ENCODE assay signal across 1 cellular context in genomic region chr4:2006956-2007653, GRCh38.
TF ChIP-seq lines count a peak whose summit lies in the region.

No MANE protein-coding gene starts in this region.

TF ChIP-seq in K562, 482 proteins besides CTCF, POLR2A, EP300 and RAD21 (continued from another document and continues in another):
- TF ChIP-seq THRB (CRISPR knock-in tag; conservative IDR thresholded peaks at IDR 0.05) (no peak), ARID2 (IDR thresholded peaks at IDR 0.05) (no peak), KLF10 (CRISPR knock-in tag; IDR thresholded peaks at IDR 0.05) (no peak), ZC3H8 (IDR thresholded peaks at IDR 0.05) (no peak), POLR3G (IDR thresholded peaks at IDR 0.05; ENCODE audit: extremely low read depth, insufficient read length, insufficient replicate concordance) (no peak), HNRNPH1 (optimal IDR thresholded peaks at IDR 0.05; ENCODE audit: low read depth, low read length) (no peak), CHCHD3 (CRISPR knock-in tag; IDR thresholded peaks at IDR 0.05) (no peak), SUPT5H (IDR thresholded peaks at IDR 0.05) (no peak), NFYB (IDR thresholded peaks at IDR 0.05; ENCODE audit: extremely low read depth, insufficient read length) (no peak), GTF2E2 (tag; IDR thresholded peaks at IDR 0.05) (no peak), DLX4 (CRISPR knock-in tag; IDR thresholded peaks at IDR 0.05) (no peak), ZNF76 (CRISPR knock-in tag; IDR thresholded peaks at IDR 0.05; ENCODE audit: borderline replicate concordance) (no peak), TRIM28 (IDR thresholded peaks at IDR 0.05) (no peak), CCNT2 (IDR thresholded peaks at IDR 0.05; ENCODE audit: borderline replicate concordance, extremely low read depth, insufficient read length, low read depth, low read length) (no peak), ARHGAP35 (IDR thresholded peaks at IDR 0.05; ENCODE audit: partially characterized antibody) (no peak), ZFPM2 (CRISPR knock-in tag; IDR thresholded peaks at IDR 0.05) (no peak), ZNF79 (CRISPR knock-in tag; IDR thresholded peaks at IDR 0.05; ENCODE audit: low read depth) (no peak), C11orf30 (IDR thresholded peaks at IDR 0.05; ENCODE audit: low read depth) (no peak), LCOR (CRISPR knock-in tag; IDR thresholded peaks at IDR 0.05) (no peak), SMARCA5 (IDR thresholded peaks at IDR 0.05) (no peak), KHSRP (IDR thresholded peaks at IDR 0.05) (no peak), USF2 (CRISPR knock-in tag; IDR thresholded peaks at IDR 0.05) (no peak), TARDBP (IDR thresholded peaks at IDR 0.05) (no peak), GATA2 (CRISPR knock-in tag; IDR thresholded peaks at IDR 0.05) (0 out of 2 replicates have a peak, but pooled peaks have one; percentile 13), MEF2A (IDR thresholded peaks at IDR 0.05; ENCODE audit: control insufficient read depth, low read depth, low read length) (no peak), ZNF445 (CRISPR knock-in tag; IDR thresholded peaks at IDR 0.05; ENCODE audit: low read depth) (no peak), BRCA1 (IDR thresholded peaks at IDR 0.05) (no peak), BRCA1 (CRISPR knock-in tag; IDR thresholded peaks at IDR 0.05) (no peak), TAF9B (IDR thresholded peaks at IDR 0.05; ENCODE audit: partially characterized antibody) (peak; percentile 27), MTA1 (IDR thresholded peaks at IDR 0.05; ENCODE audit: borderline replicate concordance) (no peak), ZNF174 (CRISPR knock-in tag; IDR thresholded peaks at IDR 0.05) (no peak), HCFC1 (IDR thresholded peaks at IDR 0.05; ENCODE audit: low read depth, low read length) (no peak), ZNF780A (CRISPR knock-in tag; IDR thresholded peaks at IDR 0.05) (no peak), SMARCA4 (IDR thresholded peaks at IDR 0.05) (no peak), KLF16 (IDR thresholded peaks at IDR 0.05) (no peak), RAD51 (IDR thresholded peaks at IDR 0.05; ENCODE audit: borderline replicate concordance, low read depth) (no peak), NR2C1 (IDR thresholded peaks at IDR 0.05) (0 out of 2 replicates have a peak, but pooled peaks have one; percentile 29), NR2C1 (tag; IDR thresholded peaks at IDR 0.05) (no peak), ZSCAN29 (IDR thresholded peaks at IDR 0.05) (no peak), THRAP3 (IDR thresholded peaks at IDR 0.05; ENCODE audit: borderline replicate concordance) (no peak), HDAC1 (IDR thresholded peaks at IDR 0.05) (peak in 1 of 2 experiments; percentile 39; a peak in 1 of 4 replicates)
- TF ChIP-seq, protein P1, sequence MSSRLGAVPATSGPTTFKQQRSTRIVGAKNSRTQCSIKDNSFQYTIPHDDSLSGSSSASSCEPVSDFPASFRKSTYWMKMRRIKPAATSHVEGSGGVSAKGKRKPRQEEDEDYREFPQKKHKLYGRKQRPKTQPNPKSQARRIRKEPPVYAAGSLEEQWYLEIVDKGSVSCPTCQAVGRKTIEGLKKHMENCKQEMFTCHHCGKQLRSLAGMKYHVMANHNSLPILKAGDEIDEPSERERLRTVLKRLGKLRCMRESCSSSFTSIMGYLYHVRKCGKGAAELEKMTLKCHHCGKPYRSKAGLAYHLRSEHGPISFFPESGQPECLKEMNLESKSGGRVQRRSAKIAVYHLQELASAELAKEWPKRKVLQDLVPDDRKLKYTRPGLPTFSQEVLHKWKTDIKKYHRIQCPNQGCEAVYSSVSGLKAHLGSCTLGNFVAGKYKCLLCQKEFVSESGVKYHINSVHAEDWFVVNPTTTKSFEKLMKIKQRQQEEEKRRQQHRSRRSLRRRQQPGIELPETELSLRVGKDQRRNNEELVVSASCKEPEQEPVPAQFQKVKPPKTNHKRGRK (tag; IDR thresholded peaks at IDR 0.05): no peak
- TF ChIP-seq, protein P2, sequence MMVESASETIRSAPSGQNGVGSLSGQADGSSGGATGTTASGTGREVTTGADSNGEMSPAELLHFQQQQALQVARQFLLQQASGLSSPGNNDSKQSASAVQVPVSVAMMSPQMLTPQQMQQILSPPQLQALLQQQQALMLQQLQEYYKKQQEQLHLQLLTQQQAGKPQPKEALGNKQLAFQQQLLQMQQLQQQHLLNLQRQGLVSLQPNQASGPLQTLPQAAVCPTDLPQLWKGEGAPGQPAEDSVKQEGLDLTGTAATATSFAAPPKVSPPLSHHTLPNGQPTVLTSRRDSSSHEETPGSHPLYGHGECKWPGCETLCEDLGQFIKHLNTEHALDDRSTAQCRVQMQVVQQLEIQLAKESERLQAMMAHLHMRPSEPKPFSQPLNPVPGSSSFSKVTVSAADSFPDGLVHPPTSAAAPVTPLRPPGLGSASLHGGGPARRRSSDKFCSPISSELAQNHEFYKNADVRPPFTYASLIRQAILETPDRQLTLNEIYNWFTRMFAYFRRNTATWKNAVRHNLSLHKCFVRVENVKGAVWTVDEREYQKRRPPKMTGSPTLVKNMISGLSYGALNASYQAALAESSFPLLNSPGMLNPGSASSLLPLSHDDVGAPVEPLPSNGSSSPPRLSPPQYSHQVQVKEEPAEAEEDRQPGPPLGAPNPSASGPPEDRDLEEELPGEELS (CRISPR knock-in tag; IDR thresholded peaks at IDR 0.05; ENCODE audit: borderline replicate concordance): no peak
- TF ChIP-seq, protein P3, sequence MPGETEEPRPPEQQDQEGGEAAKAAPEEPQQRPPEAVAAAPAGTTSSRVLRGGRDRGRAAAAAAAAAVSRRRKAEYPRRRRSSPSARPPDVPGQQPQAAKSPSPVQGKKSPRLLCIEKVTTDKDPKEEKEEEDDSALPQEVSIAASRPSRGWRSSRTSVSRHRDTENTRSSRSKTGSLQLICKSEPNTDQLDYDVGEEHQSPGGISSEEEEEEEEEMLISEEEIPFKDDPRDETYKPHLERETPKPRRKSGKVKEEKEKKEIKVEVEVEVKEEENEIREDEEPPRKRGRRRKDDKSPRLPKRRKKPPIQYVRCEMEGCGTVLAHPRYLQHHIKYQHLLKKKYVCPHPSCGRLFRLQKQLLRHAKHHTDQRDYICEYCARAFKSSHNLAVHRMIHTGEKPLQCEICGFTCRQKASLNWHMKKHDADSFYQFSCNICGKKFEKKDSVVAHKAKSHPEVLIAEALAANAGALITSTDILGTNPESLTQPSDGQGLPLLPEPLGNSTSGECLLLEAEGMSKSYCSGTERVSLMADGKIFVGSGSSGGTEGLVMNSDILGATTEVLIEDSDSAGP (CRISPR knock-in tag; IDR thresholded peaks at IDR 0.05): 0 out of 2 replicates have a peak, but pooled peaks have one; percentile 14
- TF ChIP-seq, protein P4, sequence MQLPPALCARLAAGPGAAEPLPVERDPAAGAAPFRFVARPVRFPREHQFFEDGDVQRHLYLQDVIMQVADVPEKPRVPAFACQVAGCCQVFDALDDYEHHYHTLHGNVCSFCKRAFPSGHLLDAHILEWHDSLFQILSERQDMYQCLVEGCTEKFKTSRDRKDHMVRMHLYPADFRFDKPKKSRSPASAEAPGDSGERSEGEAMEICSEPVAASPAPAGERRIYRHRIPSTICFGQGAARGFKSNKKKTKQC (CRISPR knock-in tag; IDR thresholded peaks at IDR 0.05): no peak
- TF ChIP-seq, protein P5, sequence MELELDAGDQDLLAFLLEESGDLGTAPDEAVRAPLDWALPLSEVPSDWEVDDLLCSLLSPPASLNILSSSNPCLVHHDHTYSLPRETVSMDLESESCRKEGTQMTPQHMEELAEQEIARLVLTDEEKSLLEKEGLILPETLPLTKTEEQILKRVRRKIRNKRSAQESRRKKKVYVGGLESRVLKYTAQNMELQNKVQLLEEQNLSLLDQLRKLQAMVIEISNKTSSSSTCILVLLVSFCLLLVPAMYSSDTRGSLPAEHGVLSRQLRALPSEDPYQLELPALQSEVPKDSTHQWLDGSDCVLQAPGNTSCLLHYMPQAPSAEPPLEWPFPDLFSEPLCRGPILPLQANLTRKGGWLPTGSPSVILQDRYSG (tag; conservative IDR thresholded peaks at IDR 0.05; ENCODE audit: low read depth): no peak
- TF ChIP-seq, protein P6, sequence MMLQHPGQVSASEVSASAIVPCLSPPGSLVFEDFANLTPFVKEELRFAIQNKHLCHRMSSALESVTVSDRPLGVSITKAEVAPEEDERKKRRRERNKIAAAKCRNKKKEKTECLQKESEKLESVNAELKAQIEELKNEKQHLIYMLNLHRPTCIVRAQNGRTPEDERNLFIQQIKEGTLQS (IDR thresholded peaks at IDR 0.05): peak; percentile 69
- TF ChIP-seq, protein P6 (CRISPR knock-in tag; conservative IDR thresholded peaks at IDR 0.05): no peak
- TF ChIP-seq, protein P7, sequence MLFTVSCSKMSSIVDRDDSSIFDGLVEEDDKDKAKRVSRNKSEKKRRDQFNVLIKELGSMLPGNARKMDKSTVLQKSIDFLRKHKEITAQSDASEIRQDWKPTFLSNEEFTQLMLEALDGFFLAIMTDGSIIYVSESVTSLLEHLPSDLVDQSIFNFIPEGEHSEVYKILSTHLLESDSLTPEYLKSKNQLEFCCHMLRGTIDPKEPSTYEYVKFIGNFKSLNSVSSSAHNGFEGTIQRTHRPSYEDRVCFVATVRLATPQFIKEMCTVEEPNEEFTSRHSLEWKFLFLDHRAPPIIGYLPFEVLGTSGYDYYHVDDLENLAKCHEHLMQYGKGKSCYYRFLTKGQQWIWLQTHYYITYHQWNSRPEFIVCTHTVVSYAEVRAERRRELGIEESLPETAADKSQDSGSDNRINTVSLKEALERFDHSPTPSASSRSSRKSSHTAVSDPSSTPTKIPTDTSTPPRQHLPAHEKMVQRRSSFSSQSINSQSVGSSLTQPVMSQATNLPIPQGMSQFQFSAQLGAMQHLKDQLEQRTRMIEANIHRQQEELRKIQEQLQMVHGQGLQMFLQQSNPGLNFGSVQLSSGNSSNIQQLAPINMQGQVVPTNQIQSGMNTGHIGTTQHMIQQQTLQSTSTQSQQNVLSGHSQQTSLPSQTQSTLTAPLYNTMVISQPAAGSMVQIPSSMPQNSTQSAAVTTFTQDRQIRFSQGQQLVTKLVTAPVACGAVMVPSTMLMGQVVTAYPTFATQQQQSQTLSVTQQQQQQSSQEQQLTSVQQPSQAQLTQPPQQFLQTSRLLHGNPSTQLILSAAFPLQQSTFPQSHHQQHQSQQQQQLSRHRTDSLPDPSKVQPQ (CRISPR knock-in tag; IDR thresholded peaks at IDR 0.05; ENCODE audit: borderline replicate concordance): no peak
- TF ChIP-seq, protein P8, sequence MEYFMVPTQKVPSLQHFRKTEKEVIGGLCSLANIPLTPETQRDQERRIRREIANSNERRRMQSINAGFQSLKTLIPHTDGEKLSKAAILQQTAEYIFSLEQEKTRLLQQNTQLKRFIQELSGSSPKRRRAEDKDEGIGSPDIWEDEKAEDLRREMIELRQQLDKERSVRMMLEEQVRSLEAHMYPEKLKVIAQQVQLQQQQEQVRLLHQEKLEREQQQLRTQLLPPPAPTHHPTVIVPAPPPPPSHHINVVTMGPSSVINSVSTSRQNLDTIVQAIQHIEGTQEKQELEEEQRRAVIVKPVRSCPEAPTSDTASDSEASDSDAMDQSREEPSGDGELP (CRISPR knock-in tag; IDR thresholded peaks at IDR 0.05; ENCODE audit: borderline replicate concordance): no peak
- TF ChIP-seq, protein P9, sequence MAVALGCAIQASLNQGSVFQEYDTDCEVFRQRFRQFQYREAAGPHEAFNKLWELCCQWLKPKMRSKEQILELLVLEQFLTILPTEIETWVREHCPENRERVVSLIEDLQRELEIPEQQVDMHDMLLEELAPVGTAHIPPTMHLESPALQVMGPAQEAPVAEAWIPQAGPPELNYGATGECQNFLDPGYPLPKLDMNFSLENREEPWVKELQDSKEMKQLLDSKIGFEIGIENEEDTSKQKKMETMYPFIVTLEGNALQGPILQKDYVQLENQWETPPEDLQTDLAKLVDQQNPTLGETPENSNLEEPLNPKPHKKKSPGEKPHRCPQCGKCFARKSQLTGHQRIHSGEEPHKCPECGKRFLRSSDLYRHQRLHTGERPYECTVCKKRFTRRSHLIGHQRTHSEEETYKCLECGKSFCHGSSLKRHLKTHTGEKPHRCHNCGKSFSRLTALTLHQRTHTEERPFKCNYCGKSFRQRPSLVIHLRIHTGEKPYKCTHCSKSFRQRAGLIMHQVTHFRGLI (CRISPR knock-in tag; IDR thresholded peaks at IDR 0.05): no peak
- TF ChIP-seq, protein P10, sequence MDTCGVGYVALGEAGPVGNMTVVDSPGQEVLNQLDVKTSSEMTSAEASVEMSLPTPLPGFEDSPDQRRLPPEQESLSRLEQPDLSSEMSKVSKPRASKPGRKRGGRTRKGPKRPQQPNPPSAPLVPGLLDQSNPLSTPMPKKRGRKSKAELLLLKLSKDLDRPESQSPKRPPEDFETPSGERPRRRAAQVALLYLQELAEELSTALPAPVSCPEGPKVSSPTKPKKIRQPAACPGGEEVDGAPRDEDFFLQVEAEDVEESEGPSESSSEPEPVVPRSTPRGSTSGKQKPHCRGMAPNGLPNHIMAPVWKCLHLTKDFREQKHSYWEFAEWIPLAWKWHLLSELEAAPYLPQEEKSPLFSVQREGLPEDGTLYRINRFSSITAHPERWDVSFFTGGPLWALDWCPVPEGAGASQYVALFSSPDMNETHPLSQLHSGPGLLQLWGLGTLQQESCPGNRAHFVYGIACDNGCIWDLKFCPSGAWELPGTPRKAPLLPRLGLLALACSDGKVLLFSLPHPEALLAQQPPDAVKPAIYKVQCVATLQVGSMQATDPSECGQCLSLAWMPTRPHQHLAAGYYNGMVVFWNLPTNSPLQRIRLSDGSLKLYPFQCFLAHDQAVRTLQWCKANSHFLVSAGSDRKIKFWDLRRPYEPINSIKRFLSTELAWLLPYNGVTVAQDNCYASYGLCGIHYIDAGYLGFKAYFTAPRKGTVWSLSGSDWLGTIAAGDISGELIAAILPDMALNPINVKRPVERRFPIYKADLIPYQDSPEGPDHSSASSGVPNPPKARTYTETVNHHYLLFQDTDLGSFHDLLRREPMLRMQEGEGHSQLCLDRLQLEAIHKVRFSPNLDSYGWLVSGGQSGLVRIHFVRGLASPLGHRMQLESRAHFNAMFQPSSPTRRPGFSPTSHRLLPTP (IDR thresholded peaks at IDR 0.05; ENCODE audit: borderline replicate concordance, extremely low read depth, insufficient read length): no peak
